ENCODE assay signal across 8 cellular contexts in genomic region chr1:185317034-185317885, GRCh38. TPM values are rescaled to one million over a fixed set of nuclear protein-coding genes. Genes with fewer than 3 reads are reported as not detected.
DNase-seq lines count a peak whose midpoint lies in the region; ATAC-seq and TF ChIP-seq lines count a peak whose summit lies in the region.

Gene IVNS1ABP (minus strand): TSS chr1:185317243. CDS start chr1:185309493, 7,750 bp downstream.

- H3K27ac Mint-ChIP-seq in activated CD4-positive, alpha-beta T cell treated with anti-CD3 and anti-CD28 coated beads, Interleukin-2, amount 10 ng/mL, durations not matched to agents 24 days and 14 days: peak within 1 kb of the TSS; percentile 95

- peak within 1 kb of the TSS; percentile 95 to 100 (median 98) for H3K9ac ChIP-seq in BLaER1 treated with 17β-estradiol and CSF1 and Interleukin-3, amounts not matched to agents 10 nM and 100 nM

- peaks cover 38 to 47% (median 43%) of the 10 kb centered on the region in 11 experiments for H4K20me1 ChIP-seq in BLaER1 treated with 17β-estradiol and CSF1 and Interleukin-3, amounts not matched to agents 10 nM and 100 nM

- H3K27me3 ChIP-seq in BLaER1 treated with 17β-estradiol and CSF1 and Interleukin-3, amounts not matched to agents 10 nM and 100 nM: no peaks in the 10 kb centered on the region

- H3K27me3 Mint-ChIP-seq in activated CD4-positive, alpha-beta T cell treated with anti-CD3 and anti-CD28 coated beads, Interleukin-2, amount 10 ng/mL, durations not matched to agents 24 days and 14 days: no peaks in the 10 kb centered on the region

- peaks cover 39% of the 10 kb centered on the region for H3K4me1 Mint-ChIP-seq in activated CD4-positive, alpha-beta T cell treated with anti-CD3 and anti-CD28 coated beads, Interleukin-2, amount 10 ng/mL, durations not matched to agents 24 days and 14 days

- intact Hi-C loops in activated CD4-positive, alpha-beta T cell treated with anti-CD3 and anti-CD28 coated beads, Interleukin-2, amount 10 ng/mL, durations not matched to agents 24 days and 14 days (cut with micrococcal nuclease): loop anchor here (1.0 to 5.0 kb wide), 9 partner anchors 103 to 1058 kb away; partner anchors contain the start of genes ODR4, RNF2 and TPR

- H3K36me3 ChIP-seq in BLaER1 treated with 17β-estradiol and CSF1 and Interleukin-3, amounts not matched to agents 10 nM and 100 nM: peaks cover 3 to 28% (median 5%) of the 10 kb centered on the region in 11 experiments; a peak in 13 of 22 replicates

- H3K36me3 Mint-ChIP-seq in activated CD4-positive, alpha-beta T cell treated with anti-CD3 and anti-CD28 coated beads, Interleukin-2, amount 10 ng/mL, durations not matched to agents 24 days and 14 days (ENCODE audit: low read depth): peaks cover 38% of the 10 kb centered on the region

- TF ChIP-seq CTCF in coronary artery (IDR thresholded peaks at IDR 0.05): no peak

- H3K9me3 ChIP-seq in BLaER1 treated with 17β-estradiol and CSF1 and Interleukin-3, amounts not matched to agents 10 nM and 100 nM (replicated peaks in 1 of 11): peaks cover 14 to 19% (median 17%) of the 10 kb centered on the region in 11 experiments; a peak in 19 of 22 replicates

- ATAC-seq in GM19324 (IDR thresholded peaks at IDR 0.05; ENCODE audit: low FRiP score, unreplicated experiment) (peak; percentile 79), HG03469 (IDR thresholded peaks at IDR 0.05; ENCODE audit: unreplicated experiment) (peak; percentile 67)

- peak within 1 kb of the TSS; percentile 88 to 96 (median 91) for H3K4me2 ChIP-seq in BLaER1 treated with 17β-estradiol and CSF1 and Interleukin-3, amounts not matched to agents 10 nM and 100 nM

- peak within 1 kb of the TSS; percentile 95 to 100 (median 98) for H3K27ac ChIP-seq in BLaER1 treated with 17β-estradiol and CSF1 and Interleukin-3, amounts not matched to agents 10 nM and 100 nM
- H3K27ac ChIP-seq in coronary artery: peak within 1 kb of the TSS; percentile 94

- DNase-seq in NCI-H526 (lab: John Stamatoyannopoulos, UW): peak; percentile 99 to 100
- peak; percentile 98 for DNase-seq in activated CD4-positive, alpha-beta T cell treated with anti-CD3 and anti-CD28 coated beads, Interleukin-2, amount 10 ng/mL, durations not matched to agents 24 days and 14 days
- peak; percentile 99 for DNase-seq in coronary artery (ENCODE audit: low spot score)
- DNase-seq in left kidney (ENCODE audit: low read depth, low spot score): peak; percentile 97
- peak; percentile 90 to 92 for DNase-seq in stimulated activated CD4-positive, alpha-beta T cell treated with anti-CD3 and anti-CD28 coated beads, Interleukin-2, amount 100 ng/mL, for 24 hours

- H3K4me3 Mint-ChIP-seq in activated CD4-positive, alpha-beta T cell treated with anti-CD3 and anti-CD28 coated beads, Interleukin-2, amount 10 ng/mL, durations not matched to agents 24 days and 14 days: peak within 1 kb of the TSS; percentile 95

- peaks cover 37 to 49% (median 42%) of the 10 kb centered on the region in 10 experiments for H3K4me1 ChIP-seq in BLaER1 treated with 17β-estradiol and CSF1 and Interleukin-3, amounts not matched to agents 10 nM and 100 nM

- peak within 1 kb of the TSS; percentile 87 to 100 (median 92) for H3K4me3 ChIP-seq in BLaER1 treated with 17β-estradiol and CSF1 and Interleukin-3, amounts not matched to agents 10 nM and 100 nM
- H3K4me3 ChIP-seq in coronary artery: peak within 1 kb of the TSS; percentile 92

- peaks cover 9% of the 10 kb centered on the region for H3K9me3 Mint-ChIP-seq in activated CD4-positive, alpha-beta T cell treated with anti-CD3 and anti-CD28 coated beads, Interleukin-2, amount 10 ng/mL, durations not matched to agents 24 days and 14 days

RNA-seq across cellular contexts. Expression of gene IVNS1ABP, which starts in this region (rescaled TPM):
- total RNA-seq in activated CD4-positive, alpha-beta T cell treated with anti-CD3 and anti-CD28 coated beads, Interleukin-2, amount 10 ng/mL, durations not matched to agents 24 days and 14 days: 186 and 187 TPM in 2 replicates

Comparison
In these comparisons a context has a peak if more than half of its experiments do, and no peak if none do; other contexts are left out.
1. Peak in every context shown above with its lines: DNase-seq, ATAC-seq, H3K4me3 ChIP-seq and H3K27ac ChIP-seq.